ENCODE assay signal across 8 cellular contexts in genomic region chr14:93892923-93893549, GRCh38. TPM values are rescaled to one million over a fixed set of nuclear protein-coding genes. Genes with fewer than 3 reads are reported as not detected.
DNase-seq lines count a peak whose midpoint lies in the region; ATAC-seq and TF ChIP-seq lines count a peak whose summit lies in the region.

No MANE protein-coding gene starts in this region.

- intact Hi-C loops in PC-9 (cut with micrococcal nuclease; ENCODE audit: unreplicated experiment) = no loop called here

- H4K20me1 ChIP-seq in PC-9 (ENCODE audit: insufficient read depth) = no peaks in the 10 kb centered on the region

- H3K79me2 ChIP-seq in PC-9 (ENCODE audit: low read depth) = no peaks in the 10 kb centered on the region

- peak; percentile 93 for TF ChIP-seq CTCF in PC-9 (conservative IDR thresholded peaks at IDR 0.05)
- peak; percentile 100 for TF ChIP-seq CTCF in foreskin fibroblast (IDR thresholded peaks at IDR 0.05; ENCODE audit: low read depth, low read length)

- H3K9me2 ChIP-seq in PC-9 (ENCODE audit: insufficient read depth) = no peaks in the 10 kb centered on the region

- H3K36me3 Mint-ChIP-seq in activated T-helper 17 cell treated with anti-CD3 and anti-CD28 coated beads, Interleukin-2, amount 50 U/mL, for 72 hours (ENCODE audit: low read depth) = no peaks in the 10 kb centered on the region

- H3K4me1 Mint-ChIP-seq in activated T-helper 17 cell treated with anti-CD3 and anti-CD28 coated beads, Interleukin-2, amount 50 U/mL, for 72 hours = no peaks in the 10 kb centered on the region

- peaks cover 6% of the 10 kb centered on the region for H3K4me1 ChIP-seq in HAP-1
- no peaks in the 10 kb centered on the region for H3K4me1 ChIP-seq in PC-9 (replicated peaks; ENCODE audit: insufficient read depth)

- H3K36me3 ChIP-seq in HAP-1 (replicated peaks) = no peaks in the 10 kb centered on the region
- H3K36me3 ChIP-seq in PC-9 (ENCODE audit: low read depth) = no peaks in the 10 kb centered on the region

- no peaks in the 10 kb centered on the region for H3K9me3 ChIP-seq in HAP-1
- no peaks in the 10 kb centered on the region for H3K9me3 ChIP-seq in PC-9 (ENCODE audit: insufficient read depth, low read depth)

- H2AFZ ChIP-seq in PC-9 = no peak overlapping the region

- ATAC-seq in activated T-helper 17 cell treated with anti-CD3 and anti-CD28 coated beads, Interleukin-2, amount 50 U/mL, for 72 hours (replicated peaks) = peak; percentile 48
- ATAC-seq in HG02870 (IDR thresholded peaks at IDR 0.05; ENCODE audit: unreplicated experiment) = no peak

- POLR2A ChIA-PET in PC-9 (lab: Charles Lee; ENCODE audit: unreplicated experiment) = no interaction called here

- no peak overlapping the region for H3K27ac Mint-ChIP-seq in activated T-helper 17 cell treated with anti-CD3 and anti-CD28 coated beads, Interleukin-2, amount 50 U/mL, for 72 hours

- H3K9me3 Mint-ChIP-seq in activated T-helper 17 cell treated with anti-CD3 and anti-CD28 coated beads, Interleukin-2, amount 50 U/mL, for 72 hours = no peaks in the 10 kb centered on the region

- in situ Hi-C loops in HAP-1 (cut with MboI; ENCODE audit: low sequenced_read_pairs) = no loop called here

- H3K4me2 ChIP-seq in PC-9 = no peak overlapping the region

- H3K4me3 Mint-ChIP-seq in activated T-helper 17 cell treated with anti-CD3 and anti-CD28 coated beads, Interleukin-2, amount 50 U/mL, for 72 hours = no peak overlapping the region

- no TSS peak for BruUV-seq in PC-9 (replicated peaks; lab: Mats Ljungman, UMichigan)

- no peak overlapping the region for H3K27ac ChIP-seq in PC-9

- H3K27me3 ChIP-seq in HAP-1 (ENCODE audit: low read depth) (no peaks in the 10 kb centered on the region), PC-9 (ENCODE audit: insufficient read depth, low read depth) (peaks cover 82% of the 10 kb centered on the region)

- CTCF ChIA-PET in PC-9 (lab: Charles Lee) = no interaction called here

- DNase-seq in COR-L47 (lab: John Stamatoyannopoulos, UW) (peak; percentile 60), HAP-1 (ENCODE audit: low spot score in 2 of 2) (peak; percentile 42 to 91), PC-9 (peak in 1 of 2 experiments; percentile 20), foreskin fibroblast (peak; percentile 17 to 65), occipital lobe (lab: John Stamatoyannopoulos, UW) (peak; percentile 28), superior temporal gyrus (ENCODE audit: extremely low spot score) (peak; percentile 79)

- H3K27me3 Mint-ChIP-seq in activated T-helper 17 cell treated with anti-CD3 and anti-CD28 coated beads, Interleukin-2, amount 50 U/mL, for 72 hours = peaks cover 18% of the 10 kb centered on the region

- H3F3A ChIP-seq in PC-9 (ENCODE audit: insufficient read depth, low read depth) = no peaks in the 10 kb centered on the region

- no peak overlapping the region for H3K4me3 ChIP-seq in HAP-1
- no peak overlapping the region for H3K4me3 ChIP-seq in PC-9
- no peak overlapping the region for H3K4me3 ChIP-seq in foreskin fibroblast (ENCODE audit: low read depth in 1 of 2, low read length in 2 of 2)

RNA-seq across cellular contexts. Expression of gene FAM181A, which starts 34.1 kb away (rescaled TPM):
- total RNA-seq in PC-9 (2021) (not detected in 2 replicates), occipital lobe (3.0 TPM)
- total RNA-seq in activated T-helper 17 cell treated with anti-CD3 and anti-CD28 coated beads, Interleukin-2, amount 50 U/mL, for 72 hours = not detected
